Comparison of ENCODE assay signal across 8 cellular contexts in the genomic region with DNA sequence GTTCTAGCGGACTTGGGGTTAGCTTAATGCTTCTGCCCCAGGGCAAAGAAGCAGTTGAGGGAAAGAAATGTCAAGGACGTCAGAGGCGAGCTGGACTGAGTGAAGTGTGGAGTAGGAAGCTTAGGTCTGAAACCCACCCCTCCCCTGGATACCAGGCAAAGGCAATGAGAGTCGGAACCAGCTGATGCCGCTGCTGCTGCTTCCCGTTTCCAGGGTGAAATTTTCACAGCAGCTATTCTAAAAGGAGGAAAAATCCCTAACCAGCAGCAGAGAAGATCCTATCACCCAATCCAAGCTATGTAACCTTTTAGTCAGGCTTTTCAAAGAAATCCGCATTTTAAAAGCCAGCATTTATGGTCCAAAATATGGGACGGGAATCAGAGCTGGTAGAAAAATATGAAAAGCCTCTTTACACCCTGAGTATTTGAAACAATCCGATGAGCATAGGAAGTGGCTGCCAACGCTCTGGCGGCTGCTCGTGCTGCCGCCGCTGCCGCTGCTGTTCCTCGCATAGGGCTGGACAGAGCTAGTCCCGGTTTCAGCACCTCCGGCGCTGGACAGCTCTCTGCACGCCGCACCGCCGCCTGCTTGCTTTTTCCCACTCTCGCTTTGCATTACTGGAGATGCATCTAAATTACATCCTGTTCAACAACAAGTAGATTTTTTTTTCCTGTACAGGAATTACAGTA.
DNase-seq lines count a peak whose midpoint lies in the region; ATAC-seq and TF ChIP-seq lines count a peak whose summit lies in the region.

No MANE protein-coding gene starts in this region.

- no peaks in the 10 kb centered on the region for H3K9me3 Mint-ChIP-seq in MCF 10A (ENCODE audit: unreplicated experiment)

- no peaks in the 10 kb centered on the region for H3K9me3 ChIP-seq in SJCRH30 (replicated peaks)

- no peak overlapping the region for H3K4me3 ChIP-seq in SJCRH30

- POLR2A ChIA-PET in MCF 10A (lab: Yijun Ruan, JAX) = no interaction called here

- no peak overlapping the region for H3K27ac Mint-ChIP-seq in MCF 10A (ENCODE audit: low read depth, unreplicated experiment)

- no peaks in the 10 kb centered on the region for H3K4me1 ChIP-seq in SJCRH30

- ATAC-seq in GM21515 (IDR thresholded peaks at IDR 0.05; ENCODE audit: unreplicated experiment) = peak; percentile 98

- peaks cover 27% of the 10 kb centered on the region for H3K27me3 Mint-ChIP-seq in MCF 10A (ENCODE audit: insufficient read depth, unreplicated experiment)

- CTCF ChIA-PET in MCF 10A (lab: Yijun Ruan, JAX) = no interaction called here

- TF ChIP-seq CTCF in MCF 10A (IDR thresholded peaks at IDR 0.05; ENCODE audit: unreplicated experiment) = no peak

- H3K4me3 Mint-ChIP-seq in MCF 10A (ENCODE audit: unreplicated experiment) = no peak overlapping the region

- no peak overlapping the region for H3K27ac ChIP-seq in SJCRH30

- BruUV-seq in MCF 10A (replicated peaks; lab: Mats Ljungman, UMichigan) = no TSS peak

- H3K36me3 ChIP-seq in SJCRH30 = no peaks in the 10 kb centered on the region

- no peaks in the 10 kb centered on the region for H3K4me1 Mint-ChIP-seq in MCF 10A (ENCODE audit: insufficient read depth, unreplicated experiment)

- intact Hi-C loops in MCF 10A (cut with micrococcal nuclease) = no loop called here

- DNase-seq in Daoy (ENCODE audit: low read depth) (peak; percentile 16), HS-5 (ENCODE audit: low read depth) (peak; percentile 19), SJCRH30 (peak; percentile 74 to 84), MCF 10A (ENCODE audit: unreplicated experiment) (peak; percentile 62), iPS-NIHi11 (ENCODE audit: low spot score) (peak; percentile 82), GF-D8 (lab: John Stamatoyannopoulos, UW) (no peak)
- peak; percentile 58 for DNase-seq in stimulated activated CD4-positive, alpha-beta T cell treated with anti-CD3 and anti-CD28 coated beads, Interleukin-15, amount 100 ng/mL, for 24 hours

- H3K36me3 Mint-ChIP-seq in MCF 10A (ENCODE audit: insufficient read depth, unreplicated experiment) = no peaks in the 10 kb centered on the region

- H3K27me3 ChIP-seq in SJCRH30 = no peaks in the 10 kb centered on the region
